1 cellular context compared by ENCODE assay signal in genomic region chr1:66375125-66375524, GRCh38.
A peak's percentile ranks its signal among the peaks of the same experiment; 100 is the strongest.
TF ChIP-seq lines count a peak whose summit lies in the region.

No MANE protein-coding gene starts in this region.

TF ChIP-seq in HCT116, 20 proteins besides CTCF, POLR2A, EP300 and RAD21 (continued from another document):
- TF ChIP-seq ZBTB33 (IDR thresholded peaks at IDR 0.05; ENCODE audit: extremely low read depth, insufficient replicate concordance, low read length) (no peak), REST (IDR thresholded peaks at IDR 0.05; ENCODE audit: low read depth) (no peak), SIN3A (IDR thresholded peaks at IDR 0.05; ENCODE audit: low read depth) (no peak), EZH2 (IDR thresholded peaks at IDR 0.05) (no peak), SRF (IDR thresholded peaks at IDR 0.05; ENCODE audit: low read depth) (no peak), EGR1 (IDR thresholded peaks at IDR 0.05; ENCODE audit: low read depth) (no peak), EZH2phosphoT487 (IDR thresholded peaks at IDR 0.05; ENCODE audit: borderline replicate concordance) (no peak), JUND (IDR thresholded peaks at IDR 0.05) (0 out of 2 replicates have a peak, but pooled peaks have one; percentile 6), YY1 (IDR thresholded peaks at IDR 0.05; ENCODE audit: extremely low read depth, insufficient replicate concordance, low read depth, low read length) (no peak)
